Comparison of ENCODE assay signal across 33 cellular contexts in genomic region chr1:87239997-87240396, GRCh38.
"Had no signal": no experiment of that assay in that cellular context is flagged by ENCODE, and none has a peak within 500 bp of the region (broad histone marks: within the 10 kb centered on the region; RNA-seq: fewer than 3 reads in every experiment).

No MANE protein-coding gene starts in this region.

- H3K27ac Mint-ChIP-seq: activated CD4-positive, alpha-beta memory T cell treated with anti-CD3 and anti-CD28 coated beads for 36 hours; activated CD4-positive, alpha-beta T cell treated with anti-CD3 and anti-CD28 coated beads for 36 hours; activated CD4-positive, alpha-beta T cell treated with anti-CD3 and anti-CD28 coated beads, Interleukin-2, amount 10 ng/mL, durations not matched to agents 24 days and 14 days; activated CD8-positive, alpha-beta memory T cell treated with anti-CD3 and anti-CD28 coated beads, Interleukin-2, amount 10 ng/mL, durations not matched to agents 7 days and 5 days; activated CD8-positive, alpha-beta T cell treated with anti-CD3 and anti-CD28 coated beads, Interleukin-2, amount 10 ng/mL, durations not matched to agents 7 days and 5 days; activated naive CD4-positive, alpha-beta T cell treated with anti-CD3 and anti-CD28 coated beads for 36 hours; activated naive CD4-positive, alpha-beta T cell treated with anti-CD3 and anti-CD28 coated beads, Interleukin-2, amount 50 U/mL, for 24 hours; activated naive CD8-positive, alpha-beta T cell treated with anti-CD3 and anti-CD28 coated beads for 36 hours; activated naive CD8-positive, alpha-beta T cell treated with anti-CD3 and anti-CD28 coated beads, Interleukin-2, amount 50 U/mL, for 24 hours; activated T-helper 1 cell treated with anti-CD3 and anti-CD28 coated beads, Interleukin-12 subunit alpha, Interleukin-12 subunit beta, Interleukin-2, Interleukin-4 antibody, amounts not matched to agents 30 ng/mL and 10 ng/mL and 1 ng/mL, durations not matched to agents 14 hours and 24 hours and 36 hours; activated T-helper 2 cell treated with anti-CD3 and anti-CD28 coated beads, Interferon-gamma antibody, Interleukin-2, Interleukin-4, amounts not matched to agents 10 μg/mL and 5 μg/mL and 100 μg/mL, durations not matched to agents 14 hours and 24 hours and 36 hours; effector memory CD8-positive, alpha-beta T cell; T-helper 17 cell; T-helper 2 cell treated with Interferon-gamma antibody and Interleukin-4, amounts not matched to agents 5 μg/mL and 100 μg/mL, for 36 hours had no signal

- ATAC-seq: activated CD4-positive, alpha-beta T cell treated with anti-CD3 and anti-CD28 coated beads for 36 hours; activated CD8-positive, alpha-beta memory T cell treated with anti-CD3 and anti-CD28 coated beads, Interleukin-2, amount 10 ng/mL, durations not matched to agents 7 days and 5 days; activated CD8-positive, alpha-beta T cell treated with anti-CD3 and anti-CD28 coated beads, Interleukin-2, amount 10 ng/mL, durations not matched to agents 7 days and 5 days; activated naive CD8-positive, alpha-beta T cell treated with anti-CD3 and anti-CD28 coated beads, Interleukin-2, amount 50 U/mL, for 24 hours; body of pancreas; effector memory CD8-positive, alpha-beta T cell; foreskin keratinocyte; gastrocnemius medialis; T-helper 17 cell had no signal

- H3K36me3 Mint-ChIP-seq: activated CD4-positive, alpha-beta memory T cell treated with anti-CD3 and anti-CD28 coated beads for 36 hours; activated CD8-positive, alpha-beta memory T cell treated with anti-CD3 and anti-CD28 coated beads, Interleukin-2, amount 10 ng/mL, durations not matched to agents 7 days and 5 days; activated naive CD4-positive, alpha-beta T cell treated with anti-CD3 and anti-CD28 coated beads, Interleukin-2, amount 50 U/mL, for 24 hours; activated naive CD8-positive, alpha-beta T cell treated with anti-CD3 and anti-CD28 coated beads for 36 hours had no signal

- H3K4me3 Mint-ChIP-seq: activated CD4-positive, alpha-beta memory T cell treated with anti-CD3 and anti-CD28 coated beads for 36 hours; activated CD4-positive, alpha-beta T cell treated with anti-CD3 and anti-CD28 coated beads for 36 hours; activated CD4-positive, alpha-beta T cell treated with anti-CD3 and anti-CD28 coated beads, Interleukin-2, amount 10 ng/mL, durations not matched to agents 24 days and 14 days; activated CD8-positive, alpha-beta memory T cell treated with anti-CD3 and anti-CD28 coated beads, Interleukin-2, amount 10 ng/mL, durations not matched to agents 7 days and 5 days; activated CD8-positive, alpha-beta T cell treated with anti-CD3 and anti-CD28 coated beads, Interleukin-2, amount 10 ng/mL, durations not matched to agents 7 days and 5 days; activated naive CD4-positive, alpha-beta T cell treated with anti-CD3 and anti-CD28 coated beads for 36 hours; activated naive CD4-positive, alpha-beta T cell treated with anti-CD3 and anti-CD28 coated beads, Interleukin-2, amount 50 U/mL, for 24 hours; activated naive CD8-positive, alpha-beta T cell treated with anti-CD3 and anti-CD28 coated beads for 36 hours; activated naive CD8-positive, alpha-beta T cell treated with anti-CD3 and anti-CD28 coated beads, Interleukin-2, amount 50 U/mL, for 24 hours; activated T-helper 1 cell treated with anti-CD3 and anti-CD28 coated beads, Interleukin-12 subunit alpha, Interleukin-12 subunit beta, Interleukin-2, Interleukin-4 antibody, amounts not matched to agents 30 ng/mL and 10 ng/mL and 1 ng/mL, durations not matched to agents 14 hours and 24 hours and 36 hours; effector memory CD8-positive, alpha-beta T cell; T-helper 17 cell; T-helper 2 cell treated with Interferon-gamma antibody and Interleukin-4, amounts not matched to agents 5 μg/mL and 100 μg/mL, for 36 hours had no signal

- H3K27ac ChIP-seq: adrenal gland, body of pancreas, esophagus muscularis mucosa, foreskin keratinocyte, gastrocnemius medialis had no signal

- H3K4me1 ChIP-seq: adrenal gland, body of pancreas, esophagus muscularis mucosa, foreskin keratinocyte, gastrocnemius medialis had no signal

- H3K9me3 Mint-ChIP-seq: activated CD4-positive, alpha-beta memory T cell treated with anti-CD3 and anti-CD28 coated beads for 36 hours; activated CD4-positive, alpha-beta T cell treated with anti-CD3 and anti-CD28 coated beads, Interleukin-2, amount 10 ng/mL, durations not matched to agents 24 days and 14 days; activated naive CD4-positive, alpha-beta T cell treated with anti-CD3 and anti-CD28 coated beads for 36 hours; activated naive CD4-positive, alpha-beta T cell treated with anti-CD3 and anti-CD28 coated beads, Interleukin-2, amount 50 U/mL, for 24 hours; activated naive CD8-positive, alpha-beta T cell treated with anti-CD3 and anti-CD28 coated beads for 36 hours; activated naive CD8-positive, alpha-beta T cell treated with anti-CD3 and anti-CD28 coated beads, Interleukin-2, amount 50 U/mL, for 24 hours; activated T-helper 1 cell treated with anti-CD3 and anti-CD28 coated beads, Interleukin-12 subunit alpha, Interleukin-12 subunit beta, Interleukin-2, Interleukin-4 antibody, amounts not matched to agents 30 ng/mL and 10 ng/mL and 1 ng/mL, durations not matched to agents 14 hours and 24 hours and 36 hours; activated T-helper 2 cell treated with anti-CD3 and anti-CD28 coated beads, Interferon-gamma antibody, Interleukin-2, Interleukin-4, amounts not matched to agents 10 μg/mL and 5 μg/mL and 100 μg/mL, durations not matched to agents 14 hours and 24 hours and 36 hours; effector memory CD8-positive, alpha-beta T cell; T-helper 2 cell treated with Interferon-gamma antibody and Interleukin-4, amounts not matched to agents 5 μg/mL and 100 μg/mL, for 36 hours had no signal

- DNase-seq: activated CD4-positive, alpha-beta memory T cell treated with anti-CD3 and anti-CD28 coated beads for 36 hours; activated CD4-positive, alpha-beta T cell treated with anti-CD3 and anti-CD28 coated beads for 36 hours; activated CD4-positive, alpha-beta T cell treated with anti-CD3 and anti-CD28 coated beads, Interleukin-2, amount 10 ng/mL, durations not matched to agents 24 days and 14 days; activated CD4-positive, CD25-positive, alpha-beta regulatory T cell; activated CD4-positive, CD25-positive, alpha-beta regulatory T cell treated with anti-CD3 and anti-CD28 coated beads, Interleukin-2, amount 50 U/mL, for 72 hours; activated CD8-positive, alpha-beta memory T cell treated with anti-CD3 and anti-CD28 coated beads, Interleukin-2, amount 10 ng/mL, durations not matched to agents 7 days and 5 days; activated CD8-positive, alpha-beta memory T cell treated with anti-CD3 and anti-CD28 coated beads, Interleukin-2, amount 50 U/mL, for 4 hours; activated CD8-positive, alpha-beta T cell treated with anti-CD3 and anti-CD28 coated beads, Interleukin-2, amount 10 ng/mL, durations not matched to agents 7 days and 5 days; activated effector memory CD4-positive, alpha-beta T cell treated with anti-CD3 and anti-CD28 coated beads, Interleukin-2, amount 50 U/mL, for 16 hours; activated naive CD4-positive, alpha-beta T cell treated with anti-CD3 and anti-CD28 coated beads for 36 hours; activated naive CD8-positive, alpha-beta T cell treated with anti-CD3 and anti-CD28 coated beads for 36 hours; activated naive CD8-positive, alpha-beta T cell treated with anti-CD3 and anti-CD28 coated beads, Interleukin-2, amount 50 U/mL, for 24 hours; activated T-cell treated with anti-CD3 and anti-CD28 coated beads, Interleukin-2, amount 50 U/mL, for 1 hour; activated T-cell treated with anti-CD3 and anti-CD28 coated beads, Interleukin-2, amount 50 U/mL, for 48 hours; adrenal gland; aorta; body of pancreas; cortex of kidney; dermis blood vessel endothelial cell; effector CD4-positive, alpha-beta T cell; effector memory CD8-positive, alpha-beta T cell; erythroblast; foreskin keratinocyte; gastrocnemius medialis; glutamatergic neuron; T-helper 1 cell; T-helper 17 cell; T1000 had no signal

- H3K36me3 ChIP-seq: adrenal gland, esophagus muscularis mucosa, gastrocnemius medialis had no signal

- H3K27me3 ChIP-seq: adrenal gland, body of pancreas, esophagus muscularis mucosa, foreskin keratinocyte, gastrocnemius medialis had no signal

- H3K4me3 ChIP-seq: adrenal gland, body of pancreas, esophagus muscularis mucosa, gastrocnemius medialis had no signal

- H3K9me3 ChIP-seq: adrenal gland, body of pancreas, esophagus muscularis mucosa, gastrocnemius medialis had no signal

- H3K4me1 Mint-ChIP-seq: activated CD4-positive, alpha-beta T cell treated with anti-CD3 and anti-CD28 coated beads for 36 hours; activated CD4-positive, alpha-beta T cell treated with anti-CD3 and anti-CD28 coated beads, Interleukin-2, amount 10 ng/mL, durations not matched to agents 24 days and 14 days; activated naive CD4-positive, alpha-beta T cell treated with anti-CD3 and anti-CD28 coated beads, Interleukin-2, amount 50 U/mL, for 24 hours; activated naive CD8-positive, alpha-beta T cell treated with anti-CD3 and anti-CD28 coated beads for 36 hours; activated naive CD8-positive, alpha-beta T cell treated with anti-CD3 and anti-CD28 coated beads, Interleukin-2, amount 50 U/mL, for 24 hours; T-helper 17 cell had no signal
